Comparison of ENCODE assay signal across 16 cellular contexts in the genomic region with DNA sequence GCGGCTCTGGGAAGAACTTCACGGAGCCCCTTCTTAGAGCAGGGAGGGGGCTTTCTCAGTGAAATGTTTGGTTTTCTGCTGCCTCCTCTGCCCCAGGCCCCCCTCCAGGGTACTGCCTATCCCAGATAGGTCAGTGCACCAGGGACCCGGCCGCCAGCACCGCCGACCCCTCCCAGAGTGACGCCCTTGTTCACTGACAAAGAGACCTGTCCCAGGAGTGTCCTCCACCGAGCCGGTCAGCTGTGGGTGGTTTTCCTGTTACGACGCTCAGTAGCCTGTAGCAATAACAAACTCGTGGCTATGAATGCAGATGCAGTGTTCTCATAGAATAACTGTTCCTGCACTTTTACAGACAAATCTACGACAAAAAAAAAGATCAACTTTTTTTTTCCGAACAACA.
DNase-seq lines count a peak whose midpoint lies in the region; ATAC-seq, FAIRE-seq and TF ChIP-seq lines count a peak whose summit lies in the region.
"Had no signal": no experiment of that assay in that cellular context is flagged by ENCODE, and none has a peak within 500 bp of the region (broad histone marks: within the 10 kb centered on the region; RNA-seq: fewer than 3 reads in every experiment).

No MANE protein-coding gene starts in this region.

- H3K9me3 Mint-ChIP-seq in progenitor cell of endocrine pancreas (ENCODE audit: low read depth), result no peaks in the 10 kb centered on the region
- H3K9me3 Mint-ChIP-seq: memory B cell had no signal

- H3K4me3 ChIP-seq in heart left ventricle, result no peak overlapping the region
- no peak overlapping the region for H3K4me3 ChIP-seq in gastroesophageal sphincter
- H3K4me3 ChIP-seq: ovary had no signal

- peaks cover 15 to 85% (median 65%) of the 10 kb centered on the region in 12 donors for H3K4me1 ChIP-seq in heart left ventricle
- peaks cover 0 to 87% (median 32%) of the 10 kb centered on the region in 3 donors for H3K4me1 ChIP-seq in gastroesophageal sphincter

- no peak overlapping the region for H3K4me3 Mint-ChIP-seq in progenitor cell of endocrine pancreas (ENCODE audit: low read depth)
- H3K4me3 Mint-ChIP-seq: memory B cell had no signal

- H3K36me3 Mint-ChIP-seq in progenitor cell of endocrine pancreas (ENCODE audit: insufficient read depth), result peaks cover 26% of the 10 kb centered on the region

- peak overlapping the region; percentile 18 for H3K27ac Mint-ChIP-seq in progenitor cell of endocrine pancreas
- H3K27ac Mint-ChIP-seq: memory B cell had no signal

- peak overlapping the region in 11 of 12 donors; percentile 18 to 63 (median 54) for H3K27ac ChIP-seq in heart left ventricle
- peak overlapping the region in 3 of 4 donors; percentile 54 to 62 (median 57) for H3K27ac ChIP-seq in gastroesophageal sphincter

- DNase-seq in heart left ventricle, result peak in 3 of 5 donors; percentile 28 to 66 (median 43)
- no peak for DNase-seq in left cardiac atrium
- no peak for DNase-seq in progenitor cell of endocrine pancreas (ENCODE audit: low spot score, unreplicated experiment)
- no peak for DNase-seq in stimulated activated CD4-positive, alpha-beta T cell treated with anti-CD3 and anti-CD28 coated beads, Interleukin-12 subunit alpha, Interleukin-12 subunit beta, amount 100 ng/mL, for 4 hours
- no peak for DNase-seq in NOMO-1 treated with dmso at 0.1 percent for 144 hours (lab: John Stamatoyannopoulos, UW; ENCODE audit: unreplicated experiment)
- no peak for DNase-seq in urothelium cell line (ENCODE audit: low spot score)
- DNase-seq: activated CD4-positive, alpha-beta T cell treated with anti-CD3 and anti-CD28 coated beads for 48 hours; amygdala; NCI-H2171; SHP77; T1000 had no signal

- TF ChIP-seq CTCF in heart left ventricle (IDR thresholded peaks at IDR 0.05) (no peak), gastroesophageal sphincter (IDR thresholded peaks at IDR 0.05) (no peak), progenitor cell of endocrine pancreas (IDR thresholded peaks at IDR 0.05; ENCODE audit: unreplicated experiment) (no peak)

- no peaks in the 10 kb centered on the region for H3K9me3 ChIP-seq in heart left ventricle
- no peaks in the 10 kb centered on the region for H3K9me3 ChIP-seq in gastroesophageal sphincter
- H3K9me3 ChIP-seq: ovary had no signal

- WGBS in heart left ventricle, 4 donors, result 55 to 68% (median 64%) methylated on average over 14 of the region's 14 CpGs
- 72 to 87% methylated on average over 4 to 13 of the region's 14 CpGs for WGBS in gastroesophageal sphincter (ENCODE audit: low coverage in 1 of 2), 2 donors

- no peak for TF ChIP-seq POLR2A in heart left ventricle (IDR thresholded peaks at IDR 0.05)
- no peak for TF ChIP-seq POLR2A in gastroesophageal sphincter (IDR thresholded peaks at IDR 0.05)

- ATAC-seq in heart left ventricle (peak in 1 of 4 donors; percentile 27), left cardiac atrium (no peak), gastroesophageal sphincter (no peak), GM19035 (IDR thresholded peaks at IDR 0.05; ENCODE audit: unreplicated experiment) (no peak)
- ATAC-seq: HepG2 had no signal

- peaks cover 0 to 54% (median 33%) of the 10 kb centered on the region in 9 donors for H3K36me3 ChIP-seq in heart left ventricle
- peaks cover 0 to 55% of the 10 kb centered on the region in 2 donors for H3K36me3 ChIP-seq in gastroesophageal sphincter
- H3K36me3 ChIP-seq: ovary had no signal

- peaks cover 4% of the 10 kb centered on the region for H3K4me1 Mint-ChIP-seq in progenitor cell of endocrine pancreas (ENCODE audit: low read depth)
- H3K4me1 Mint-ChIP-seq: memory B cell had no signal

- H3K27me3 ChIP-seq in heart left ventricle, result no peaks in the 10 kb centered on the region
- no peaks in the 10 kb centered on the region for H3K27me3 ChIP-seq in gastroesophageal sphincter
- H3K27me3 ChIP-seq: ovary had no signal

- intact Hi-C loops in heart left ventricle (cut with DNase I) (loop anchor here in 2 of 10 donors (5.0 to 10.0 kb wide), 2 partner anchors 86 to 171 kb away; a partner anchor contains a TSS), left cardiac atrium (cut with DNase I) (no loop called here)

- H3K27me3 Mint-ChIP-seq in progenitor cell of endocrine pancreas, result no peaks in the 10 kb centered on the region
- H3K27me3 Mint-ChIP-seq: memory B cell had no signal

- FAIRE-seq in urothelium cell line (lab: Jason Lieb, UNC), result no peak
- FAIRE-seq: HepG2 had no signal

- no peak for TF ChIP-seq EP300 in gastroesophageal sphincter (IDR thresholded peaks at IDR 0.05)

Comparison
In these comparisons a context has a peak if more than half of its experiments do, and no peak if none do; other contexts are left out.
1. DNase-seq: peak in heart left ventricle (3 of 5); none in left cardiac atrium (single experiment), progenitor cell of endocrine pancreas (single experiment), stimulated activated CD4-positive, alpha-beta T cell treated with anti-CD3 and anti-CD28 coated beads, Interleukin-12 subunit alpha, Interleukin-12 subunit beta, amount 100 ng/mL, for 4 hours (single experiment), NOMO-1 treated with dmso at 0.1 percent for 144 hours (single experiment) and urothelium cell line (single experiment).